Comparison of ENCODE assay signal across 15 cellular contexts in genomic region chr9:120941046-120941770, GRCh38. TPM values are rescaled to one million over a fixed set of nuclear protein-coding genes. Genes with fewer than 3 reads are reported as not detected.
DNase-seq lines count a peak whose midpoint lies in the region; TF ChIP-seq lines count a peak whose summit lies in the region.
"Had no signal": no experiment of that assay in that cellular context is flagged by ENCODE, and none has a peak within 500 bp of the region (broad histone marks: within the 10 kb centered on the region; RNA-seq: fewer than 3 reads in every experiment).

No MANE protein-coding gene starts in this region.

- TF ChIP-seq CTCF in VCaP (conservative IDR thresholded peaks at IDR 0.05) (no peak), fibroblast of the aortic adventitia (IDR thresholded peaks at IDR 0.05; ENCODE audit: insufficient read depth, low read length) (no peak)

- H3K4me3 ChIP-seq in fibroblast of the aortic adventitia (ENCODE audit: low read depth, low read length) (no peak overlapping the region), skin epidermis (no peak overlapping the region)

- DNase-seq in ELR (ENCODE audit: low read depth): peak; percentile 40
- DNase-seq in fibroblast of the aortic adventitia (ENCODE audit: low read depth): peak; percentile 76
- no peak for DNase-seq in DMS53 treated with DMSO at 0.1 percent for 48 hours (lab: John Stamatoyannopoulos, UW; ENCODE audit: unreplicated experiment)
- DNase-seq in SK-N-DZ (ENCODE audit: low spot score): no peak
- no peak for DNase-seq in activated CD4-positive, alpha-beta T cell treated with anti-CD3 and anti-CD28 coated beads for 48 hours
- no peak for DNase-seq in effector CD4-positive, alpha-beta T cell
- DNase-seq: activated CD8-positive, alpha-beta T cell treated with anti-CD3 and anti-CD28 coated beads, Interleukin-2, amount 10 ng/mL, durations not matched to agents 7 days and 5 days; activated gamma-delta T cell treated with Interleukin-2 at 50 U/mL for 16 hours; CD4-positive, alpha-beta memory T cell; NCI-H1417 treated with DMSO at 0.1 percent for 48 hours; SHP77; stimulated activated CD4-positive, alpha-beta T cell treated with anti-CD3 and anti-CD28 coated beads, Interleukin-4, amount 100 ng/mL, for 24 hours; stimulated activated naive B cell treated with anti-CD40 and anti-IgM and Interleukin-4, amounts not matched to agents 10 μg/mL and 1 μg/mL and 100 μg/mL, for 72 hours had no signal

- H3K27ac ChIP-seq in VCaP (peak overlapping the region; percentile 95), skin epidermis (peak overlapping the region in 11 of 21 experiments; percentile 12 to 63 (median 26))

RNA-seq across cellular contexts. Expression of gene TRAF1, which starts 14.6 kb away (rescaled TPM):
- total RNA-seq in fibroblast of the aortic adventitia (ENCODE audit: low replicate concordance): 1.8 and 8.5 TPM in 2 replicates
- 0.73 and 0.99 TPM in 2 replicates for polyA plus RNA-seq in SK-N-DZ (2014; cell fraction: cytosol; rRNA removed)
- 2.5 and 4.3 TPM in 2 replicates for polyA plus RNA-seq in SK-N-DZ (2014; cell fraction: nucleus; rRNA removed)

Comparison
In these comparisons a context has a peak if more than half of its experiments do, and no peak if none do; other contexts are left out.
1. DNase-seq: peak in ELR (single experiment) and fibroblast of the aortic adventitia (single experiment); none in DMS53 treated with DMSO at 0.1 percent for 48 hours (single experiment), SK-N-DZ (single experiment), activated CD4-positive, alpha-beta T cell treated with anti-CD3 and anti-CD28 coated beads for 48 hours (single experiment) and effector CD4-positive, alpha-beta T cell (single experiment).